ENCODE assay signal across 1 cellular context in genomic region chr4:55553442-55553841, GRCh38.
TF ChIP-seq lines count a peak whose summit lies in the region.

No MANE protein-coding gene starts in this region.

TF ChIP-seq in HepG2, 621 proteins besides CTCF, POLR2A, EP300 and RAD21 (continued from another document):
- TF ChIP-seq ZMAT5 (CRISPR knock-in tag; IDR thresholded peaks at IDR 0.05; ENCODE audit: borderline replicate concordance, low read depth) = no peak
